Comparison of ENCODE assay signal across 30 cellular contexts in the genomic region with DNA sequence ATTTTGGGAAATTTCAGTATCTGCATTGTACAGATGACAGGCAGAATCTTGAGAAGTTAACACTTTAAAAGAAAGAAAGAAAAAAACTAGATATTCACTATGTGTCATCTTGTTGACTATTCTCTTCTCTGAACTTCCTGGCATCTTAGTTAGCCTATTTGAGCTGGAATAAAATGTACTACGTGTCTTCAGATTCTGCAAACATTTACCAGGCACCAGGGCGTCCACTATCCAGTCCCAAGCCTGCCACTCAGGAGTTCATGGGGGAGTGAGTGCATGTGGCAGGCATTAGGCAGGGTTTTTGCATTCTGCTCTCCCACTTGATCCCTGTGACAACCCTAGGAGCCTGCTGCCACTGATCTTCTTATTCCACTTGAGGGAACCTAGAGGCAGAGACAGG. TPM values are rescaled to one million over a fixed set of nuclear protein-coding genes. Genes with fewer than 3 reads are reported as not detected.
DNase-seq lines count a peak whose midpoint lies in the region; ATAC-seq and TF ChIP-seq lines count a peak whose summit lies in the region.
"Had no signal": no experiment of that assay in that cellular context is flagged by ENCODE, and none has a peak within 500 bp of the region (broad histone marks: within the 10 kb centered on the region; RNA-seq: fewer than 3 reads in every experiment).

No MANE protein-coding gene starts in this region.

- no peaks in the 10 kb centered on the region for H3K9me3 ChIP-seq in breast epithelium
- no peaks in the 10 kb centered on the region for H3K9me3 ChIP-seq in neural progenitor cell (ENCODE audit: low read depth)
- H3K9me3 ChIP-seq in thyroid gland, result no peaks in the 10 kb centered on the region
- H3K9me3 ChIP-seq: body of pancreas, HAP-1, SK-N-SH, testis had no signal

- H3K27me3 Mint-ChIP-seq in neural progenitor cell (ENCODE audit: insufficient read depth, low read depth), result peaks cover 2% of the 10 kb centered on the region
- H3K27me3 Mint-ChIP-seq: activated CD4-positive, alpha-beta T cell treated with anti-CD3 and anti-CD28 coated beads for 36 hours; activated naive CD8-positive, alpha-beta T cell treated with anti-CD3 and anti-CD28 coated beads, Interleukin-2, amount 50 U/mL, for 24 hours had no signal

- no peaks in the 10 kb centered on the region for H4K20me1 ChIP-seq in neural progenitor cell (ENCODE audit: low read depth)

- peaks cover 40% of the 10 kb centered on the region for H3K4me1 Mint-ChIP-seq in neural progenitor cell
- H3K4me1 Mint-ChIP-seq: natural killer cell; stimulated activated memory B cell treated with anti-CD40 and anti-IgM and Interleukin-4, amounts not matched to agents 10 μg/mL and 1 μg/mL and 100 μg/mL, for 72 hours had no signal

- H3K4me1 ChIP-seq in breast epithelium (no peaks in the 10 kb centered on the region), neural progenitor cell (peaks cover 13% of the 10 kb centered on the region), thyroid gland (peaks cover 48 to 77% of the 10 kb centered on the region in 2 donors)
- H3K4me1 ChIP-seq: body of pancreas, HAP-1 had no signal

- H3K27me3 ChIP-seq in breast epithelium (no peaks in the 10 kb centered on the region), neural progenitor cell (no peaks in the 10 kb centered on the region), thyroid gland (no peaks in the 10 kb centered on the region)
- H3K27me3 ChIP-seq: body of pancreas, testis had no signal

- TF ChIP-seq CTCF in breast epithelium (IDR thresholded peaks at IDR 0.05) (no peak), neural progenitor cell (IDR thresholded peaks at IDR 0.05) (no peak), thyroid gland (IDR thresholded peaks at IDR 0.05) (no peak)

- H3K27ac ChIP-seq in breast epithelium (peak overlapping the region; percentile 37 to 74), neural progenitor cell (no peak overlapping the region), thyroid gland (peak overlapping the region in 2 of 3 donors; percentile 61 to 70)
- H3K27ac ChIP-seq: body of pancreas, C4-2B, testis had no signal

- no peaks in the 10 kb centered on the region for H3F3A ChIP-seq in neural progenitor cell (ENCODE audit: low read depth)

- 72 to 85% methylated on average over 2 of the region's 2 CpGs for WGBS in thyroid gland, 2 donors

- H2AFZ ChIP-seq in neural progenitor cell (replicated peaks), result no peak overlapping the region

- H3K36me3 Mint-ChIP-seq in neural progenitor cell, result no peaks in the 10 kb centered on the region
- H3K36me3 Mint-ChIP-seq: natural killer cell; stimulated activated memory B cell treated with anti-CD40 and anti-IgM and Interleukin-4, amounts not matched to agents 10 μg/mL and 1 μg/mL and 100 μg/mL, for 72 hours had no signal

- DNase-seq in breast epithelium (ENCODE audit: low spot score in 2 of 2), result no peak
- DNase-seq in left ventricle myocardium superior, result no peak
- peak; percentile 13 for DNase-seq in neural progenitor cell (ENCODE audit: low spot score)
- DNase-seq in thyroid gland, result no peak
- no peak for DNase-seq in NCI-H1436 treated with DMSO at 0.1 percent for 48 hours (lab: John Stamatoyannopoulos, UW)
- DNase-seq in NCI-H82 (lab: John Stamatoyannopoulos, UW), result no peak
- no peak for DNase-seq in DMS53 treated with DMSO at 0.1 percent for 48 hours (lab: John Stamatoyannopoulos, UW; ENCODE audit: unreplicated experiment)
- DNase-seq in COR-L47 (lab: John Stamatoyannopoulos, UW), result no peak
- DNase-seq: activated CD4-positive, alpha-beta T cell treated with anti-CD3 and anti-CD28 coated beads for 36 hours; activated CD8-positive, alpha-beta memory T cell treated with anti-CD3 and anti-CD28 coated beads for 24 hours; activated gamma-delta T cell treated with Interleukin-2 at 50 U/mL for 16 hours; activated naive CD8-positive, alpha-beta T cell treated with anti-CD3 and anti-CD28 coated beads, Interleukin-2, amount 50 U/mL, for 24 hours; activated T-cell treated with anti-CD3 and anti-CD28 coated beads, Interleukin-2, amount 50 U/mL, for 1 hour; body of pancreas; effector memory CD4-positive, alpha-beta T cell; Karpas-422; kidney glomerular epithelial cell; natural killer cell; NCI-H1694 treated with DMSO at 0.1 percent for 48 hours; NCI-H2227 treated with DMSO at 0.1 percent for 48 hours; posterior cingulate gyrus; RPMI8226; SK-N-SH; stimulated activated CD4-positive, alpha-beta T cell treated with anti-CD3 and anti-CD28 coated beads, Interleukin-2, amount 100 ng/mL, for 24 hours; T-helper 2 cell; testis had no signal

- H3K27ac Mint-ChIP-seq in neural progenitor cell, result no peak overlapping the region
- H3K27ac Mint-ChIP-seq: activated CD4-positive, alpha-beta T cell treated with anti-CD3 and anti-CD28 coated beads for 36 hours; activated naive CD8-positive, alpha-beta T cell treated with anti-CD3 and anti-CD28 coated beads, Interleukin-2, amount 50 U/mL, for 24 hours; natural killer cell; stimulated activated memory B cell treated with anti-CD40 and anti-IgM and Interleukin-4, amounts not matched to agents 10 μg/mL and 1 μg/mL and 100 μg/mL, for 72 hours had no signal

- H3K4me3 ChIP-seq in breast epithelium, result no peak overlapping the region
- H3K4me3 ChIP-seq in neural progenitor cell, result no peak overlapping the region
- no peak overlapping the region for H3K4me3 ChIP-seq in thyroid gland (replicated peaks in 1 of 3)
- H3K4me3 ChIP-seq: body of pancreas, HAP-1, skin epidermis, testis had no signal

- H3K9me3 Mint-ChIP-seq in neural progenitor cell, result no peaks in the 10 kb centered on the region
- H3K9me3 Mint-ChIP-seq: activated naive CD8-positive, alpha-beta T cell treated with anti-CD3 and anti-CD28 coated beads, Interleukin-2, amount 50 U/mL, for 24 hours; natural killer cell; stimulated activated memory B cell treated with anti-CD40 and anti-IgM and Interleukin-4, amounts not matched to agents 10 μg/mL and 1 μg/mL and 100 μg/mL, for 72 hours had no signal

- no peak overlapping the region for H3K4me3 Mint-ChIP-seq in neural progenitor cell
- H3K4me3 Mint-ChIP-seq: activated CD4-positive, alpha-beta T cell treated with anti-CD3 and anti-CD28 coated beads for 36 hours; activated naive CD8-positive, alpha-beta T cell treated with anti-CD3 and anti-CD28 coated beads, Interleukin-2, amount 50 U/mL, for 24 hours; natural killer cell; stimulated activated memory B cell treated with anti-CD40 and anti-IgM and Interleukin-4, amounts not matched to agents 10 μg/mL and 1 μg/mL and 100 μg/mL, for 72 hours had no signal

- intact Hi-C loops in breast epithelium (cut with DNase I; ENCODE audit: low total_unique reads) (no loop called here), left ventricle myocardium superior (cut with micrococcal nuclease) (no loop called here), thyroid gland (cut with DNase I) (no loop called here)

- no peak overlapping the region for H3K9ac ChIP-seq in neural progenitor cell
- H3K9ac ChIP-seq: SK-N-SH had no signal

- no peak overlapping the region for H3K4me2 ChIP-seq in neural progenitor cell
- H3K4me2 ChIP-seq: SK-N-SH had no signal

- TF ChIP-seq POLR2A in breast epithelium (IDR thresholded peaks at IDR 0.05) (no peak), thyroid gland (IDR thresholded peaks at IDR 0.05) (no peak)

- peak; percentile 33 for ATAC-seq in left ventricle myocardium superior
- ATAC-seq: activated CD4-positive, alpha-beta T cell treated with anti-CD3 and anti-CD28 coated beads for 36 hours; activated naive CD8-positive, alpha-beta T cell treated with anti-CD3 and anti-CD28 coated beads, Interleukin-2, amount 50 U/mL, for 24 hours; body of pancreas; natural killer cell; stimulated activated memory B cell treated with anti-CD40 and anti-IgM and Interleukin-4, amounts not matched to agents 10 μg/mL and 1 μg/mL and 100 μg/mL, for 72 hours had no signal

- H3K36me3 ChIP-seq in breast epithelium (no peaks in the 10 kb centered on the region), neural progenitor cell (no peaks in the 10 kb centered on the region), thyroid gland (peaks cover 0 to 3% of the 10 kb centered on the region in 2 donors)
- H3K36me3 ChIP-seq: HAP-1 had no signal

- H3K79me2 ChIP-seq in neural progenitor cell (ENCODE audit: low read depth), result no peaks in the 10 kb centered on the region

RNA-seq across cellular contexts. Expression of gene TIMP3, which starts 25.0 kb away (rescaled TPM):
- 1,000 to 10,000 TPM in 1 of 3 donors, 100 to 1,000 TPM in 2; 269 to 1,246 (median 290) TPM for total RNA-seq in breast epithelium
- 256 TPM for total RNA-seq in left ventricle myocardium superior
- total RNA-seq in neural progenitor cell (ENCODE audit: low replicate concordance), result 6.3 and 6.9 TPM in 2 replicates
- 100 to 1,000 TPM; 424 to 772 (median 543) TPM for total RNA-seq in thyroid gland
- total RNA-seq: activated CD4-positive, alpha-beta T cell treated with anti-CD3 and anti-CD28 coated beads for 36 hours had no signal

Comparison
In these comparisons a context has a peak if more than half of its experiments do, and no peak if none do; other contexts are left out.
1. RNA of gene TIMP3, which starts 25.0 kb away (total RNA-seq): 424 to 772 TPM in thyroid gland, 269 to 1,246 TPM in breast epithelium and 256 TPM in left ventricle myocardium superior (single experiment); 6.3 to 6.9 TPM in neural progenitor cell; every median in the first group is over 10 times any median in the second.